In genomic region chr3:116614795-116615362, GRCh38 we compare ENCODE assay signal across 10 cellular contexts.
DNase-seq lines count a peak whose midpoint lies in the region; FAIRE-seq and TF ChIP-seq lines count a peak whose summit lies in the region.
"Had no signal": no experiment of that assay in that cellular context is flagged by ENCODE, and none has a peak within 500 bp of the region (broad histone marks: within the 10 kb centered on the region; RNA-seq: fewer than 3 reads in every experiment).

No MANE protein-coding gene starts in this region.

- in situ Hi-C loops in mammary epithelial cell (cut with MboI; ENCODE audit: low sequenced_read_pairs in 2 of 2) = no loop called here

- BruUV-seq in mammary epithelial cell (replicated peaks; lab: Mats Ljungman, UMichigan) = no TSS peak

- no peak overlapping the region for H3K9ac ChIP-seq in mammary epithelial cell (ENCODE audit: insufficient read depth, low read length)

- no peaks in the 10 kb centered on the region for H3K4me1 ChIP-seq in mammary epithelial cell (ENCODE audit: insufficient read depth, low read length)

- CTCF ChIA-PET in mammary epithelial cell (lab: Charles Lee; ENCODE audit: low non-redundant PET) = interaction anchor here (0.7 to 1.0 kb wide), 3 partner anchors 12 to 143 kb away, joined by 3 to 4 read pairs (median 3); no protein-coding TSS in a partner anchor

- DNase-seq in SIG-M5 treated with dmso at 0.1 percent for 504 hours (lab: John Stamatoyannopoulos, UW; ENCODE audit: unreplicated experiment) = peak; percentile 8
- DNase-seq in SIG-M5 (lab: John Stamatoyannopoulos, UW) = no peak
- peak; percentile 29 to 62 for DNase-seq in Kasumi-1 (lab: John Stamatoyannopoulos, UW)
- DNase-seq in mammary epithelial cell = peak; percentile 12
- DNase-seq in superior temporal gyrus (ENCODE audit: extremely low spot score) = peak; percentile 55
- DNase-seq in NCI-H2081 treated with DMSO at 0.1 percent for 48 hours (lab: John Stamatoyannopoulos, UW) = no peak
- DNase-seq in HPDE6-E6E7 (ENCODE audit: extremely low spot score) = no peak
- no peak for DNase-seq in HTR-8/SVneo (ENCODE audit: insufficient read length, low spot score)

- H3K4me2 ChIP-seq in mammary epithelial cell (ENCODE audit: insufficient read depth, low read depth, low read length) = no peak overlapping the region

- no peaks in the 10 kb centered on the region for H3K79me2 ChIP-seq in mammary epithelial cell (ENCODE audit: insufficient read depth, low read length)

- peak; percentile 48 to 55 for TF ChIP-seq CTCF in mammary epithelial cell (conservative IDR thresholded peaks at IDR 0.05 in 1 of 2, IDR thresholded peaks at IDR 0.05 in 1 of 2; ENCODE audit: extremely low read depth in 1 of 2, insufficient read depth in 1 of 2, low read depth in 1 of 2, low read length in 2 of 2)

- no peak for FAIRE-seq in HTR-8/SVneo (lab: Jason Lieb, UNC)
- FAIRE-seq: endothelial cell of umbilical vein, TTC549 had no signal

- H3K27ac ChIP-seq in mammary epithelial cell (ENCODE audit: insufficient read depth, low read depth, low read length) = no peak overlapping the region

- dilution Hi-C loops in mammary epithelial cell (cut with HindIII; ENCODE audit: low sequenced_read_pairs) = no loop called here

- WGBS in mammary epithelial cell (ENCODE audit: low coverage, missing lambda C conversion rate) = 7% methylated on average over 4 of the region's 4 CpGs

- no peak overlapping the region for H2AFZ ChIP-seq in mammary epithelial cell (ENCODE audit: low read depth, low read length)

- no peaks in the 10 kb centered on the region for H3K36me3 ChIP-seq in mammary epithelial cell (ENCODE audit: insufficient read depth, low read length)

- intact Hi-C loops in mammary epithelial cell (cut with micrococcal nuclease) = loop anchor here (1.0 kb wide), 1 partner anchor 143 kb away; no protein-coding TSS in a partner anchor

- H3K27me3 ChIP-seq in mammary epithelial cell (ENCODE audit: insufficient read depth, low read length) = no peaks in the 10 kb centered on the region

- no peaks in the 10 kb centered on the region for H3K9me3 ChIP-seq in mammary epithelial cell (replicated peaks; ENCODE audit: insufficient read depth, low read length)

- no peaks in the 10 kb centered on the region for H4K20me1 ChIP-seq in mammary epithelial cell (ENCODE audit: insufficient read depth, low read length)

- H3K4me3 ChIP-seq in mammary epithelial cell (replicated peaks in 1 of 3; ENCODE audit: insufficient read depth in 1 of 3, low read depth in 2 of 3, low read length in 3 of 3) = no peak overlapping the region

Comparison
In these comparisons a context has a peak if more than half of its experiments do, and no peak if none do; other contexts are left out.
1. DNase-seq: peak in SIG-M5 treated with dmso at 0.1 percent for 504 hours (single experiment), Kasumi-1 (2 of 2), mammary epithelial cell (single experiment) and superior temporal gyrus (single experiment); none in SIG-M5 (single experiment), NCI-H2081 treated with DMSO at 0.1 percent for 48 hours (single experiment), HPDE6-E6E7 (single experiment) and HTR-8/SVneo (single experiment).